In the genomic region with DNA sequence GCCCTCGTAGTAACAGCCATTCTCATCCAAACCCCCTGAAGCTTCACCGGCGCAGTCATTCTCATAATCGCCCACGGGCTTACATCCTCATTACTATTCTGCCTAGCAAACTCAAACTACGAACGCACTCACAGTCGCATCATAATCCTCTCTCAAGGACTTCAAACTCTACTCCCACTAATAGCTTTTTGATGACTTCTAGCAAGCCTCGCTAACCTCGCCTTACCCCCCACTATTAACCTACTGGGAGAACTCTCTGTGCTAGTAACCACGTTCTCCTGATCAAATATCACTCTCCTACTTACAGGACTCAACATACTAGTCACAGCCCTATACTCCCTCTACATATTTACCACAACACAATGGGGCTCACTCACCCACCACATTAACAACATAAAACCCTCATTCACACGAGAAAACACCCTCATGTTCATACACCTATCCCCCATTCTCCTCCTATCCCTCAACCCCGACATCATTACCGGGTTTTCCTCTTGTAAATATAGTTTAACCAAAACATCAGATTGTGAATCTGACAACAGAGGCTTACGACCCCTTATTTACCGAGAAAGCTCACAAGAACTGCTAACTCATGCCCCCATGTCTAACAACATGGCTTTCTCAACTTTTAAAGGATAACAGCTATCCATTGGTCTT, we compare ENCODE assay signal across 25 cellular contexts.
DNase-seq lines count a peak whose midpoint lies in the region; ATAC-seq, FAIRE-seq and TF ChIP-seq lines count a peak whose summit lies in the region.
"Had no signal": no experiment of that assay in that cellular context is flagged by ENCODE, and none has a peak within 500 bp of the region (broad histone marks: within the 10 kb centered on the region; RNA-seq: fewer than 3 reads in every experiment).

No MANE protein-coding gene starts in this region.

- intact Hi-C loops in HepG2 (cut with micrococcal nuclease; ENCODE audit: unreplicated experiment) (no loop called here), right lobe of liver (cut with DNase I) (no loop called here), K562 (cut with micrococcal nuclease) (no loop called here)

- H3K4me2 ChIP-seq in HepG2 (ENCODE audit: low read depth, low read length) (no peak overlapping the region), K562 (ENCODE audit: insufficient read depth, low read length) (no peak overlapping the region)
- H3K4me2 ChIP-seq: A549, BLaER1 had no signal

- TF ChIP-seq POLR2A in HepG2 (IDR thresholded peaks at IDR 0.05; ENCODE audit: insufficient read depth in 1 of 2, low read depth in 2 of 2, low read length in 2 of 2), result no peak
- TF ChIP-seq POLR2A in right lobe of liver (IDR thresholded peaks at IDR 0.05), result no peak
- TF ChIP-seq POLR2A in K562 (conservative IDR thresholded peaks at IDR 0.05), result no peak

- H3K79me2 ChIP-seq in HepG2 (ENCODE audit: insufficient read depth, low read length) (no peaks in the 10 kb centered on the region), K562 (ENCODE audit: control insufficient read depth, insufficient read depth, low read length) (no peaks in the 10 kb centered on the region)

- H4K20me1 ChIP-seq in HepG2 (ENCODE audit: insufficient read depth, low read length) (no peaks in the 10 kb centered on the region), K562 (replicated peaks; ENCODE audit: control insufficient read depth, insufficient read depth, low read length) (no peaks in the 10 kb centered on the region)
- H4K20me1 ChIP-seq: BLaER1 had no signal

- TF ChIP-seq EP300 in HepG2 (IDR thresholded peaks at IDR 0.05; ENCODE audit: low read depth in 2 of 2, low read length in 2 of 2) (no peak), HepG2 (CRISPR knock-in tag; IDR thresholded peaks at IDR 0.05; ENCODE audit: borderline replicate concordance) (no peak), K562 (IDR thresholded peaks at IDR 0.05; ENCODE audit: low read length) (no peak)

- H2AFZ ChIP-seq in HepG2 (ENCODE audit: low read length), result no peak overlapping the region
- H2AFZ ChIP-seq in K562 (ENCODE audit: low read depth, low read length), result no peak overlapping the region

- TF ChIP-seq RAD21 in HepG2 (CRISPR knock-in tag; IDR thresholded peaks at IDR 0.05) (no peak), K562 (CRISPR knock-in tag; conservative IDR thresholded peaks at IDR 0.05 in 1 of 2, IDR thresholded peaks at IDR 0.05 in 1 of 2) (no peak)

- H3K4me3 ChIP-seq in HepG2 (replicated peaks in 1 of 3; ENCODE audit: insufficient read depth in 1 of 3, low read depth in 2 of 3, low read length in 3 of 3) (no peak overlapping the region), right lobe of liver (no peak overlapping the region), K562 (no peak overlapping the region)
- H3K4me3 ChIP-seq: A549, BLaER1, GM12878 had no signal

- BruUV-seq in HepG2 (replicated peaks; lab: Mats Ljungman, UMichigan) (no TSS peak), K562 (replicated peaks; lab: Mats Ljungman, UMichigan) (no TSS peak)

- DNase-seq in HepG2 (ENCODE audit: low spot score) (no peak), right lobe of liver (no peak), K562 (ENCODE audit: extremely low read depth in 1 of 4, low spot score in 3 of 4) (no peak), AML-193 (lab: John Stamatoyannopoulos, UW) (no peak)
- DNase-seq: BE2C; C1 segment of cervical spinal cord; CD4-positive, alpha-beta memory T cell; CD4-positive, CD25-positive, alpha-beta regulatory T cell; CD8-positive, alpha-beta memory T cell; COR-L47; DMS 273 treated with DMSO at 0.1 percent for 48 hours; DMS153; DMS53; DMS79; DND-41; EL; GDM1 had no signal

- POLR2A ChIA-PET in HepG2 (lab: Yijun Ruan, JAX), result interaction anchor here (7.4 kb wide), 1 partner anchor 8 kb away, joined by 3907 read pairs; no protein-coding TSS in a partner anchor
- POLR2A ChIA-PET in K562 (lab: Yijun Ruan, JAX), result interaction anchor here (9.0 kb wide), 1 partner anchor 8 kb away, joined by 53806 read pairs; no protein-coding TSS in a partner anchor

- no peaks in the 10 kb centered on the region for H3K36me3 ChIP-seq in HepG2 (replicated peaks in 1 of 2; ENCODE audit: control insufficient read depth in 1 of 2, insufficient read depth in 2 of 2, low read length in 2 of 2)
- no peaks in the 10 kb centered on the region for H3K36me3 ChIP-seq in right lobe of liver
- no peaks in the 10 kb centered on the region for H3K36me3 ChIP-seq in K562 (ENCODE audit: control insufficient read depth, insufficient read depth, low read length)
- H3K36me3 ChIP-seq: BE2C, BLaER1 had no signal

- WGBS in HepG2 (ENCODE audit: low lambda C conversion rate), result under 1% methylated on average over 16 of the region's 16 CpGs
- under 1% methylated on average over 16 of the region's 16 CpGs for WGBS in right lobe of liver (ENCODE audit: insufficient coverage, low coverage, low lambda C conversion rate, missing lambda C conversion rate)
- under 1% methylated on average over 16 of the region's 16 CpGs for WGBS in K562 (ENCODE audit: insufficient coverage, low coverage, missing lambda C conversion rate)

- no peaks in the 10 kb centered on the region for H3K9me3 ChIP-seq in HepG2 (ENCODE audit: low read length)
- H3K9me3 ChIP-seq in right lobe of liver, result no peaks in the 10 kb centered on the region
- H3K9me3 ChIP-seq in K562 (replicated peaks; ENCODE audit: control insufficient read depth, insufficient read depth, low read depth, low read length), result no peaks in the 10 kb centered on the region
- H3K9me3 ChIP-seq: A549, BE2C, BLaER1 had no signal

- ATAC-seq in HepG2 (no peak), right lobe of liver (no peak), K562 (no peak), GM18868 (IDR thresholded peaks at IDR 0.05; ENCODE audit: unreplicated experiment) (no peak)
- ATAC-seq: A549, GM12878 had no signal

- in situ Hi-C loops in HepG2 (cut with HindIII; ENCODE audit: extremely low pct_ligation_motif_present, low pct_unique_long_range_greater_than_20kb) (no loop called here), K562 (cut with MboI) (no loop called here)

- H3K4me1 ChIP-seq in HepG2 (ENCODE audit: insufficient read depth, low read length), result no peaks in the 10 kb centered on the region
- H3K4me1 ChIP-seq in right lobe of liver, result no peaks in the 10 kb centered on the region
- no peaks in the 10 kb centered on the region for H3K4me1 ChIP-seq in K562 (replicated peaks in 1 of 2; ENCODE audit: control insufficient read depth in 2 of 2, insufficient read depth in 2 of 2, low read length in 2 of 2)
- H3K4me1 ChIP-seq: A549, BE2C, BLaER1 had no signal

- H3K9ac ChIP-seq in HepG2 (ENCODE audit: insufficient read depth, low read depth, low read length), result no peak overlapping the region
- H3K9ac ChIP-seq in K562 (ENCODE audit: insufficient read depth in 1 of 2, low read depth in 2 of 2, low read length in 2 of 2), result no peak overlapping the region
- H3K9ac ChIP-seq: BLaER1 had no signal

- CTCF ChIA-PET in HepG2 (lab: Yijun Ruan, JAX; ENCODE audit: low intra/inter-chr PET ratio, low total read pairs), result interaction anchor here (8.0 kb wide), 1 partner anchor 8 kb away, joined by 518 read pairs; no protein-coding TSS in a partner anchor
- CTCF ChIA-PET in K562 (lab: Yijun Ruan, JAX; ENCODE audit: low intra/inter-chr PET ratio), result interaction anchor here (7.2 kb wide), 1 partner anchor 8 kb away, joined by 1054 read pairs; no protein-coding TSS in a partner anchor

- H3K27me3 ChIP-seq in HepG2 (ENCODE audit: control insufficient read depth in 1 of 2, insufficient read depth in 2 of 2, low read length in 2 of 2), result no peaks in the 10 kb centered on the region
- no peaks in the 10 kb centered on the region for H3K27me3 ChIP-seq in right lobe of liver
- H3K27me3 ChIP-seq in K562 (ENCODE audit: control insufficient read depth in 2 of 2, insufficient read depth in 2 of 2, low read length in 2 of 2), result no peaks in the 10 kb centered on the region
- H3K27me3 ChIP-seq: BE2C, BLaER1 had no signal

- H3K27ac ChIP-seq in HepG2 (ENCODE audit: extremely low read length, insufficient read depth, low read length) (no peak overlapping the region), right lobe of liver (no peak overlapping the region), K562 (ENCODE audit: extremely low read depth, low read depth, low read length) (no peak overlapping the region)
- H3K27ac ChIP-seq: 22Rv1, A549, BLaER1 had no signal

- FAIRE-seq in HepG2 (lab: Jason Lieb, UNC) (no peak), K562 (lab: Jason Lieb, UNC) (no peak)
- FAIRE-seq: A549, GM12878, GM12892, GM18507, GM19239 had no signal

- H3K9me1 ChIP-seq in K562 (ENCODE audit: control insufficient read depth, insufficient read depth, low read length), result no peaks in the 10 kb centered on the region

- TF ChIP-seq CTCF in HepG2 (CRISPR knock-in tag; IDR thresholded peaks at IDR 0.05) (no peak), right lobe of liver (IDR thresholded peaks at IDR 0.05) (no peak), K562 (IDR thresholded peaks at IDR 0.05 in 2 of 3, conservative IDR thresholded peaks at IDR 0.05 in 1 of 3; ENCODE audit: insufficient read depth in 2 of 3, low read depth in 1 of 3, low read length in 3 of 3) (no peak)

TF ChIP-seq in HepG2, 621 proteins besides CTCF, POLR2A, EP300 and RAD21 (continues in another document):
- TF ChIP-seq ZNF430 (CRISPR knock-in tag; IDR thresholded peaks at IDR 0.05) (no peak), TEAD3 (CRISPR knock-in tag; optimal IDR thresholded peaks at IDR 0.05; ENCODE audit: borderline replicate concordance) (peak; percentile 63), ZNF746 (CRISPR knock-in tag; IDR thresholded peaks at IDR 0.05) (no peak), IRX3 (CRISPR knock-in tag; IDR thresholded peaks at IDR 0.05; ENCODE audit: borderline replicate concordance, low read depth) (no peak), ZNF841 (CRISPR knock-in tag; IDR thresholded peaks at IDR 0.05; ENCODE audit: borderline replicate concordance) (no peak), ZNF879 (CRISPR knock-in tag; IDR thresholded peaks at IDR 0.05) (no peak), HNRNPH1 (optimal IDR thresholded peaks at IDR 0.05; ENCODE audit: low read depth, low read length) (peak; percentile 99), HNRNPK (IDR thresholded peaks at IDR 0.05; ENCODE audit: low read depth, low read length, poor library complexity, severe bottlenecking) (no peak), ZNF263 (CRISPR knock-in tag; IDR thresholded peaks at IDR 0.05) (no peak)

TF ChIP-seq in K562, 482 proteins besides CTCF, POLR2A, EP300 and RAD21 (continues in another document):
- no peak for TF ChIP-seq ZNF165 (CRISPR knock-in tag; IDR thresholded peaks at IDR 0.05; ENCODE audit: borderline replicate concordance)
- no peak for TF ChIP-seq HDAC2 (IDR thresholded peaks at IDR 0.05)
- peak; percentile 87 for TF ChIP-seq HNRNPH1 (optimal IDR thresholded peaks at IDR 0.05; ENCODE audit: low read depth, low read length)
- no peak for TF ChIP-seq SLC30A9 (CRISPR knock-in tag; IDR thresholded peaks at IDR 0.05)
- TF ChIP-seq ZNF696 (CRISPR knock-in tag; conservative IDR thresholded peaks at IDR 0.05), result no peak
- TF ChIP-seq, protein P1, sequence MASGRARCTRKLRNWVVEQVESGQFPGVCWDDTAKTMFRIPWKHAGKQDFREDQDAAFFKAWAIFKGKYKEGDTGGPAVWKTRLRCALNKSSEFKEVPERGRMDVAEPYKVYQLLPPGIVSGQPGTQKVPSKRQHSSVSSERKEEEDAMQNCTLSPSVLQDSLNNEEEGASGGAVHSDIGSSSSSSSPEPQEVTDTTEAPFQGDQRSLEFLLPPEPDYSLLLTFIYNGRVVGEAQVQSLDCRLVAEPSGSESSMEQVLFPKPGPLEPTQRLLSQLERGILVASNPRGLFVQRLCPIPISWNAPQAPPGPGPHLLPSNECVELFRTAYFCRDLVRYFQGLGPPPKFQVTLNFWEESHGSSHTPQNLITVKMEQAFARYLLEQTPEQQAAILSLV (tag; IDR thresholded peaks at IDR 0.05), result no peak
